In genomic region chr1:119326251-119326650, GRCh38 we compare ENCODE assay signal across 18 cellular contexts. TPM values are rescaled to one million over a fixed set of nuclear protein-coding genes. Genes with fewer than 3 reads are reported as not detected.
DNase-seq lines count a peak whose midpoint lies in the region; ATAC-seq and TF ChIP-seq lines count a peak whose summit lies in the region.
"Had no signal": no experiment of that assay in that cellular context is flagged by ENCODE, and none has a peak within 500 bp of the region (broad histone marks: within the 10 kb centered on the region; RNA-seq: fewer than 3 reads in every experiment).

No MANE protein-coding gene starts in this region.

- H3K27me3 Mint-ChIP-seq in CD8-positive, alpha-beta T cell (ENCODE audit: low read depth), result peaks cover 22% of the 10 kb centered on the region
- peaks cover 7% of the 10 kb centered on the region for H3K27me3 Mint-ChIP-seq in neural crest cell (ENCODE audit: low read depth)

- H3K4me3 ChIP-seq in CD8-positive, alpha-beta T cell (ENCODE audit: low read depth, low read length), result no peak overlapping the region
- H3K4me3 ChIP-seq in HUES64 (ENCODE audit: low read length), result peak overlapping the region; percentile 49
- H3K4me3 ChIP-seq in iPS-18a (ENCODE audit: low read length), result peak overlapping the region; percentile 43
- H3K4me3 ChIP-seq: SK-N-MC had no signal

- POLR2A ChIA-PET in CD8-positive, alpha-beta T cell (lab: Charles Lee), result no interaction called here

- CTCF ChIA-PET in CD8-positive, alpha-beta T cell (lab: Charles Lee), result no interaction called here

- H3K9me3 Mint-ChIP-seq in CD8-positive, alpha-beta T cell, result no peaks in the 10 kb centered on the region
- H3K9me3 Mint-ChIP-seq in neural crest cell, result no peaks in the 10 kb centered on the region
- H3K9me3 Mint-ChIP-seq: HFFc6 had no signal

- DNase-seq in CD8-positive, alpha-beta T cell, result no peak
- DNase-seq in neural crest cell (ENCODE audit: low read depth, low spot score) (no peak), T1000 (lab: John Stamatoyannopoulos, UW) (no peak)
- DNase-seq: activated CD4-positive, alpha-beta T cell treated with anti-CD3 and anti-CD28 coated beads, Interleukin-2, amount 50 U/mL, for 1 hour; DMS79; HFFc6; kidney; midbrain; NCI-H146; pancreas; stimulated activated CD4-positive, alpha-beta T cell treated with anti-CD3 and anti-CD28 coated beads, Interleukin-2, amount 100 ng/mL, for 24 hours had no signal

- no peak overlapping the region for H3K9ac ChIP-seq in HUES64 (ENCODE audit: low read depth, low read length)
- H3K9ac ChIP-seq in iPS-18a (ENCODE audit: low read length), result no peak overlapping the region

- no peaks in the 10 kb centered on the region for H3K9me3 ChIP-seq in CD8-positive, alpha-beta T cell (ENCODE audit: low read length)
- no peaks in the 10 kb centered on the region for H3K9me3 ChIP-seq in HUES64 (ENCODE audit: insufficient read depth, low read depth, low read length)
- H3K9me3 ChIP-seq in iPS-18a (ENCODE audit: control insufficient read depth, low read depth, low read length), result no peaks in the 10 kb centered on the region
- H3K9me3 ChIP-seq: pancreas had no signal

- no peaks in the 10 kb centered on the region for H3K36me3 ChIP-seq in CD8-positive, alpha-beta T cell (ENCODE audit: insufficient read depth, low read length)
- no peaks in the 10 kb centered on the region for H3K36me3 ChIP-seq in HUES64 (ENCODE audit: insufficient read depth, low read length)
- no peaks in the 10 kb centered on the region for H3K36me3 ChIP-seq in iPS-18a (ENCODE audit: control insufficient read depth, low read depth, low read length)
- H3K36me3 ChIP-seq: pancreas had no signal

- no peak for ATAC-seq in CD8-positive, alpha-beta T cell
- no peak for ATAC-seq in HG03439 (IDR thresholded peaks at IDR 0.05; ENCODE audit: unreplicated experiment)
- ATAC-seq in esophagus mucosa, result no peak

- no peaks in the 10 kb centered on the region for H3K27me3 ChIP-seq in CD8-positive, alpha-beta T cell (ENCODE audit: insufficient read depth, low read length)
- H3K27me3 ChIP-seq in HUES64 (ENCODE audit: insufficient read depth, low read length) (peaks cover 10% of the 10 kb centered on the region; the same call in 1 of the 2 replicates), iPS-18a (ENCODE audit: control insufficient read depth, insufficient read depth, low read length) (peaks cover 10% of the 10 kb centered on the region)
- H3K27me3 ChIP-seq: pancreas had no signal

- no peaks in the 10 kb centered on the region for H3K36me3 Mint-ChIP-seq in CD8-positive, alpha-beta T cell
- H3K36me3 Mint-ChIP-seq in neural crest cell (ENCODE audit: low read depth), result no peaks in the 10 kb centered on the region

- peaks cover 16% of the 10 kb centered on the region for H3K4me1 Mint-ChIP-seq in CD8-positive, alpha-beta T cell (ENCODE audit: low read depth)
- peaks cover 66% of the 10 kb centered on the region for H3K4me1 Mint-ChIP-seq in neural crest cell

- 30% methylated on average over 7 of the region's 7 CpGs for WGBS in HUES64

- TF ChIP-seq CTCF in CD8-positive, alpha-beta T cell (IDR thresholded peaks at IDR 0.05), result no peak
- TF ChIP-seq CTCF in neural crest cell (conservative IDR thresholded peaks at IDR 0.05), result no peak

- intact Hi-C loops in CD8-positive, alpha-beta T cell (cut with DNase I, micrococcal nuclease), result no loop called here

- H3K27ac ChIP-seq in CD8-positive, alpha-beta T cell (ENCODE audit: low read depth, low read length), result no peak overlapping the region
- peak overlapping the region; percentile 77; the same call in 1 of the 2 replicates for H3K27ac ChIP-seq in HUES64 (ENCODE audit: low read depth, low read length)
- H3K27ac ChIP-seq in iPS-18a (ENCODE audit: low read length), result no peak overlapping the region
- H3K27ac ChIP-seq: pancreas, SK-N-MC had no signal

- peaks cover 3% of the 10 kb centered on the region for H3K4me1 ChIP-seq in CD8-positive, alpha-beta T cell (ENCODE audit: insufficient read depth, low read length)
- H3K4me1 ChIP-seq in HUES64 (ENCODE audit: insufficient read depth, low read length) (peaks cover 41% of the 10 kb centered on the region), iPS-18a (ENCODE audit: control insufficient read depth, low read depth, low read length) (peaks cover 35% of the 10 kb centered on the region)

- H3K4me3 Mint-ChIP-seq in CD8-positive, alpha-beta T cell, result peak overlapping the region; percentile 87
- peak overlapping the region; percentile 87 for H3K4me3 Mint-ChIP-seq in neural crest cell

- H3K27ac Mint-ChIP-seq in CD8-positive, alpha-beta T cell, result no peak overlapping the region
- H3K27ac Mint-ChIP-seq in neural crest cell (ENCODE audit: unreplicated experiment), result no peak overlapping the region
- H3K27ac Mint-ChIP-seq: HFFc6 had no signal

RNA-seq across cellular contexts. Expression of gene HAO2, which starts 42.3 kb away (rescaled TPM):
- not detected for total RNA-seq in CD8-positive, alpha-beta T cell
- polyA plus RNA-seq in HUES64 (2013, experiment 1 of 2), result not detected
- 0.19 TPM for polyA plus RNA-seq in HUES64 (2013, experiment 2 of 2)
- not detected in 2 replicates for total RNA-seq in neural crest cell
- total RNA-seq in esophagus mucosa, result not detected
- total RNA-seq: HFFc6, HT1080, pancreas, temporal lobe had no signal
- polyA plus RNA-seq: pancreas had no signal
